1 cellular context compared by ENCODE assay signal in the genomic region with DNA sequence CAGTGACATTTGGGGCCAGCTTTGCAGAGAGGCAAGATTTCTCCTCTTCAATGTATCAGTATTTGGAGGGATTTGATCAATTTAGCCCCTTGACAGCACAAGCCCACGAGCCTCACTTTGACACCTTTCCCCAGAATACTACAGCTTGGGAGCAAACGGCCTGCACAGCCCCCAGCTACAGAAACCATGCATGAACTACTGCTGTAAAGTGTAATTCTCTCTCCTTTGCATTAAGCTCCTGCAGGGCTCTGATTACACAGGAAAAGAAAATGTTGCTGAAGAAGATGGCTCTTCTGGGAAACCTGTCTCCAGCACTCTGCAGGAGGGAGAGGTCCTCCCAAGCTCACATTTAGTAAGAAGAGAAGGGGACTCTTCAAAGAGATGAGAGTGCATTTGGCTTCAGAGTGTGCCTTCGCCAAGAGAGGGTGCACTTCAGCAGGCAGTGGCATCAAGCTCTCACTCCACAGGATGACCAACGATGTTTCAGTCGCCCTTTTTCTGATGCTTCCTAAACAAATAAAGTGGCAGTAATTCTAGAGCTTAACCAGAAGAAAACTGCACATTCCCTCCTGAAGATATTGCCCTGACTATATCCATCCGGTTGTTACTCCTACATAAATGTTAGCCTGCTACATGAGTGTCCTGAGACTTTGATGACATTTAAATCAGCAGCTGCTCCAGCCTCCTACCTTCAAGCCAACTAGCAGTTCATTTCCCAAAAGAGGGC.
TF ChIP-seq lines count a peak whose summit lies in the region.

No MANE protein-coding gene starts in this region.

TF ChIP-seq in H1, 55 proteins besides CTCF, POLR2A, EP300 and RAD21:
- TF ChIP-seq SIN3A (conservative IDR thresholded peaks at IDR 0.05 in 1 of 2, IDR thresholded peaks at IDR 0.05 in 1 of 2; ENCODE audit: low read depth in 1 of 2, low read length in 2 of 2) (no peak), SIX5 (IDR thresholded peaks at IDR 0.05; ENCODE audit: low read depth, low read length) (no peak), BACH1 (IDR thresholded peaks at IDR 0.05; ENCODE audit: low read length) (no peak), HDAC6 (IDR thresholded peaks at IDR 0.05; ENCODE audit: low read depth, low read length) (no peak), SUZ12 (IDR thresholded peaks at IDR 0.05; ENCODE audit: low read length) (no peak), SRF (IDR thresholded peaks at IDR 0.05; ENCODE audit: low read depth, low read length) (no peak), CHD2 (IDR thresholded peaks at IDR 0.05; ENCODE audit: low read length) (no peak), YY1 (IDR thresholded peaks at IDR 0.05; ENCODE audit: low read depth, low read length) (no peak), EGR1 (IDR thresholded peaks at IDR 0.05; ENCODE audit: borderline replicate concordance, low read depth, low read length) (no peak), KDM1A (IDR thresholded peaks at IDR 0.05; ENCODE audit: borderline replicate concordance, low read length) (no peak), CREB1 (IDR thresholded peaks at IDR 0.05) (no peak), CBX5 (IDR thresholded peaks at IDR 0.05; ENCODE audit: low read depth, low read length) (no peak), RFX5 (IDR thresholded peaks at IDR 0.05; ENCODE audit: borderline replicate concordance, low read depth, low read length) (no peak), MAFK (IDR thresholded peaks at IDR 0.05; ENCODE audit: low read depth, low read length) (no peak), TCF12 (IDR thresholded peaks at IDR 0.05; ENCODE audit: low read depth, low read length) (no peak), KDM5A (IDR thresholded peaks at IDR 0.05; ENCODE audit: low read length) (no peak), SP4 (IDR thresholded peaks at IDR 0.05; ENCODE audit: low read length) (no peak)
- TF ChIP-seq, protein P1, sequence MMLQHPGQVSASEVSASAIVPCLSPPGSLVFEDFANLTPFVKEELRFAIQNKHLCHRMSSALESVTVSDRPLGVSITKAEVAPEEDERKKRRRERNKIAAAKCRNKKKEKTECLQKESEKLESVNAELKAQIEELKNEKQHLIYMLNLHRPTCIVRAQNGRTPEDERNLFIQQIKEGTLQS (IDR thresholded peaks at IDR 0.05; ENCODE audit: insufficient read depth, low read depth, low read length): no peak
- TF ChIP-seq, protein P2, sequence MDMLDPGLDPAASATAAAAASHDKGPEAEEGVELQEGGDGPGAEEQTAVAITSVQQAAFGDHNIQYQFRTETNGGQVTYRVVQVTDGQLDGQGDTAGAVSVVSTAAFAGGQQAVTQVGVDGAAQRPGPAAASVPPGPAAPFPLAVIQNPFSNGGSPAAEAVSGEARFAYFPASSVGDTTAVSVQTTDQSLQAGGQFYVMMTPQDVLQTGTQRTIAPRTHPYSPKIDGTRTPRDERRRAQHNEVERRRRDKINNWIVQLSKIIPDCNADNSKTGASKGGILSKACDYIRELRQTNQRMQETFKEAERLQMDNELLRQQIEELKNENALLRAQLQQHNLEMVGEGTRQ (IDR thresholded peaks at IDR 0.05; ENCODE audit: low read length): no peak
- TF ChIP-seq, protein P3, sequence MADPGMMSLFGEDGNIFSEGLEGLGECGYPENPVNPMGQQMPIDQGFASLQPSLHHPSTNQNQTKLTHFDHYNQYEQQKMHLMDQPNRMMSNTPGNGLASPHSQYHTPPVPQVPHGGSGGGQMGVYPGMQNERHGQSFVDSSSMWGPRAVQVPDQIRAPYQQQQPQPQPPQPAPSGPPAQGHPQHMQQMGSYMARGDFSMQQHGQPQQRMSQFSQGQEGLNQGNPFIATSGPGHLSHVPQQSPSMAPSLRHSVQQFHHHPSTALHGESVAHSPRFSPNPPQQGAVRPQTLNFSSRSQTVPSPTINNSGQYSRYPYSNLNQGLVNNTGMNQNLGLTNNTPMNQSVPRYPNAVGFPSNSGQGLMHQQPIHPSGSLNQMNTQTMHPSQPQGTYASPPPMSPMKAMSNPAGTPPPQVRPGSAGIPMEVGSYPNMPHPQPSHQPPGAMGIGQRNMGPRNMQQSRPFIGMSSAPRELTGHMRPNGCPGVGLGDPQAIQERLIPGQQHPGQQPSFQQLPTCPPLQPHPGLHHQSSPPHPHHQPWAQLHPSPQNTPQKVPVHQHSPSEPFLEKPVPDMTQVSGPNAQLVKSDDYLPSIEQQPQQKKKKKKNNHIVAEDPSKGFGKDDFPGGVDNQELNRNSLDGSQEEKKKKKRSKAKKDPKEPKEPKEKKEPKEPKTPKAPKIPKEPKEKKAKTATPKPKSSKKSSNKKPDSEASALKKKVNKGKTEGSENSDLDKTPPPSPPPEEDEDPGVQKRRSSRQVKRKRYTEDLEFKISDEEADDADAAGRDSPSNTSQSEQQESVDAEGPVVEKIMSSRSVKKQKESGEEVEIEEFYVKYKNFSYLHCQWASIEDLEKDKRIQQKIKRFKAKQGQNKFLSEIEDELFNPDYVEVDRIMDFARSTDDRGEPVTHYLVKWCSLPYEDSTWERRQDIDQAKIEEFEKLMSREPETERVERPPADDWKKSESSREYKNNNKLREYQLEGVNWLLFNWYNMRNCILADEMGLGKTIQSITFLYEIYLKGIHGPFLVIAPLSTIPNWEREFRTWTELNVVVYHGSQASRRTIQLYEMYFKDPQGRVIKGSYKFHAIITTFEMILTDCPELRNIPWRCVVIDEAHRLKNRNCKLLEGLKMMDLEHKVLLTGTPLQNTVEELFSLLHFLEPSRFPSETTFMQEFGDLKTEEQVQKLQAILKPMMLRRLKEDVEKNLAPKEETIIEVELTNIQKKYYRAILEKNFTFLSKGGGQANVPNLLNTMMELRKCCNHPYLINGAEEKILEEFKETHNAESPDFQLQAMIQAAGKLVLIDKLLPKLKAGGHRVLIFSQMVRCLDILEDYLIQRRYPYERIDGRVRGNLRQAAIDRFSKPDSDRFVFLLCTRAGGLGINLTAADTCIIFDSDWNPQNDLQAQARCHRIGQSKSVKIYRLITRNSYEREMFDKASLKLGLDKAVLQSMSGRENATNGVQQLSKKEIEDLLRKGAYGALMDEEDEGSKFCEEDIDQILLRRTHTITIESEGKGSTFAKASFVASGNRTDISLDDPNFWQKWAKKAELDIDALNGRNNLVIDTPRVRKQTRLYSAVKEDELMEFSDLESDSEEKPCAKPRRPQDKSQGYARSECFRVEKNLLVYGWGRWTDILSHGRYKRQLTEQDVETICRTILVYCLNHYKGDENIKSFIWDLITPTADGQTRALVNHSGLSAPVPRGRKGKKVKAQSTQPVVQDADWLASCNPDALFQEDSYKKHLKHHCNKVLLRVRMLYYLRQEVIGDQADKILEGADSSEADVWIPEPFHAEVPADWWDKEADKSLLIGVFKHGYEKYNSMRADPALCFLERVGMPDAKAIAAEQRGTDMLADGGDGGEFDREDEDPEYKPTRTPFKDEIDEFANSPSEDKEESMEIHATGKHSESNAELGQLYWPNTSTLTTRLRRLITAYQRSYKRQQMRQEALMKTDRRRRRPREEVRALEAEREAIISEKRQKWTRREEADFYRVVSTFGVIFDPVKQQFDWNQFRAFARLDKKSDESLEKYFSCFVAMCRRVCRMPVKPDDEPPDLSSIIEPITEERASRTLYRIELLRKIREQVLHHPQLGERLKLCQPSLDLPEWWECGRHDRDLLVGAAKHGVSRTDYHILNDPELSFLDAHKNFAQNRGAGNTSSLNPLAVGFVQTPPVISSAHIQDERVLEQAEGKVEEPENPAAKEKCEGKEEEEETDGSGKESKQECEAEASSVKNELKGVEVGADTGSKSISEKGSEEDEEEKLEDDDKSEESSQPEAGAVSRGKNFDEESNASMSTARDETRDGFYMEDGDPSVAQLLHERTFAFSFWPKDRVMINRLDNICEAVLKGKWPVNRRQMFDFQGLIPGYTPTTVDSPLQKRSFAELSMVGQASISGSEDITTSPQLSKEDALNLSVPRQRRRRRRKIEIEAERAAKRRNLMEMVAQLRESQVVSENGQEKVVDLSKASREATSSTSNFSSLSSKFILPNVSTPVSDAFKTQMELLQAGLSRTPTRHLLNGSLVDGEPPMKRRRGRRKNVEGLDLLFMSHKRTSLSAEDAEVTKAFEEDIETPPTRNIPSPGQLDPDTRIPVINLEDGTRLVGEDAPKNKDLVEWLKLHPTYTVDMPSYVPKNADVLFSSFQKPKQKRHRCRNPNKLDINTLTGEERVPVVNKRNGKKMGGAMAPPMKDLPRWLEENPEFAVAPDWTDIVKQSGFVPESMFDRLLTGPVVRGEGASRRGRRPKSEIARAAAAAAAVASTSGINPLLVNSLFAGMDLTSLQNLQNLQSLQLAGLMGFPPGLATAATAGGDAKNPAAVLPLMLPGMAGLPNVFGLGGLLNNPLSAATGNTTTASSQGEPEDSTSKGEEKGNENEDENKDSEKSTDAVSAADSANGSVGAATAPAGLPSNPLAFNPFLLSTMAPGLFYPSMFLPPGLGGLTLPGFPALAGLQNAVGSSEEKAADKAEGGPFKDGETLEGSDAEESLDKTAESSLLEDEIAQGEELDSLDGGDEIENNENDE (IDR thresholded peaks at IDR 0.05; ENCODE audit: insufficient replicate concordance, low read length): no peak
